In genomic region chr2:189658808-189659207, GRCh38 we compare ENCODE assay signal across 13 cellular contexts. TPM values are rescaled to one million over a fixed set of nuclear protein-coding genes. Genes with fewer than 3 reads are reported as not detected.
DNase-seq lines count a peak whose midpoint lies in the region; ATAC-seq lines count a peak whose summit lies in the region.
"Had no signal": no experiment of that assay in that cellular context is flagged by ENCODE, and none has a peak within 500 bp of the region (broad histone marks: within the 10 kb centered on the region; RNA-seq: fewer than 3 reads in every experiment).

No MANE protein-coding gene starts in this region.

- DNase-seq in activated naive CD4-positive, alpha-beta T cell treated with anti-CD3 and anti-CD28 coated beads for 36 hours, result no peak
- no peak for DNase-seq in activated naive CD4-positive, alpha-beta T cell treated with Interleukin-2 at 50 U/mL for 16 hours
- DNase-seq in NOMO-1 treated with dmso at 0.1 percent for 144 hours (lab: John Stamatoyannopoulos, UW; ENCODE audit: unreplicated experiment), result peak; percentile 27
- DNase-seq in central memory CD8-positive, alpha-beta T cell (ENCODE audit: low spot score in 2 of 2), result no peak
- no peak for DNase-seq in KBM-7
- DNase-seq in activated T-helper 1 cell treated with anti-CD3 and anti-CD28 coated beads, Interleukin-12 subunit alpha, Interleukin-12 subunit beta, Interleukin-2, Interleukin-4 antibody, amounts not matched to agents 30 ng/mL and 10 ng/mL and 1 ng/mL, durations not matched to agents 14 hours and 24 hours and 36 hours (ENCODE audit: low spot score), result no peak
- DNase-seq in activated gamma-delta T cell treated with Interleukin-2 at 50 U/mL for 16 hours, result no peak
- DNase-seq: midbrain, NCI-H1105 treated with DMSO at 0.1 percent for 48 hours, NCI-H526 treated with DMSO at 0.1 percent for 48 hours had no signal

- in situ Hi-C loops in KBM-7 (cut with MboI; ENCODE audit: low pct_unique_long_range_greater_than_20kb, low sequenced_read_pairs), result no loop called here

- H3K27me3 Mint-ChIP-seq in activated naive CD4-positive, alpha-beta T cell treated with anti-CD3 and anti-CD28 coated beads for 36 hours (ENCODE audit: low read depth), result no peaks in the 10 kb centered on the region
- H3K27me3 Mint-ChIP-seq in central memory CD8-positive, alpha-beta T cell, result no peaks in the 10 kb centered on the region
- no peaks in the 10 kb centered on the region for H3K27me3 Mint-ChIP-seq in stimulated activated memory B cell treated with anti-CD40 and anti-IgM and Interleukin-4, amounts not matched to agents 10 μg/mL and 1 μg/mL and 100 μg/mL, for 72 hours
- H3K27me3 Mint-ChIP-seq in activated T-helper 1 cell treated with anti-CD3 and anti-CD28 coated beads, Interleukin-12 subunit alpha, Interleukin-12 subunit beta, Interleukin-2, Interleukin-4 antibody, amounts not matched to agents 30 ng/mL and 10 ng/mL and 1 ng/mL, durations not matched to agents 14 hours and 24 hours and 36 hours (ENCODE audit: insufficient read depth), result no peaks in the 10 kb centered on the region
- H3K27me3 Mint-ChIP-seq: type B pancreatic cell had no signal

- CTCF ChIA-PET in activated naive CD4-positive, alpha-beta T cell treated with anti-CD3 and anti-CD28 coated beads for 36 hours (lab: Charles Lee), result interaction anchor here (0.5 to 7.7 kb wide), 18 partner anchors 8 to 748 kb away, joined by 3 to 87 read pairs (median 4); partner anchors contain the start of genes ANKAR, OSGEPL1 and SLC40A1

- H3K36me3 Mint-ChIP-seq in activated naive CD4-positive, alpha-beta T cell treated with anti-CD3 and anti-CD28 coated beads for 36 hours (ENCODE audit: low read depth), result peaks cover 1% of the 10 kb centered on the region
- H3K36me3 Mint-ChIP-seq in central memory CD8-positive, alpha-beta T cell (ENCODE audit: insufficient read depth), result peaks cover 6% of the 10 kb centered on the region
- H3K36me3 Mint-ChIP-seq in stimulated activated memory B cell treated with anti-CD40 and anti-IgM and Interleukin-4, amounts not matched to agents 10 μg/mL and 1 μg/mL and 100 μg/mL, for 72 hours, result no peaks in the 10 kb centered on the region
- H3K36me3 Mint-ChIP-seq in activated T-helper 1 cell treated with anti-CD3 and anti-CD28 coated beads, Interleukin-12 subunit alpha, Interleukin-12 subunit beta, Interleukin-2, Interleukin-4 antibody, amounts not matched to agents 30 ng/mL and 10 ng/mL and 1 ng/mL, durations not matched to agents 14 hours and 24 hours and 36 hours (ENCODE audit: low read depth), result peaks cover 4% of the 10 kb centered on the region

- H3K9me3 Mint-ChIP-seq in activated naive CD4-positive, alpha-beta T cell treated with anti-CD3 and anti-CD28 coated beads for 36 hours, result peaks cover 3% of the 10 kb centered on the region
- H3K9me3 Mint-ChIP-seq in central memory CD8-positive, alpha-beta T cell, result no peaks in the 10 kb centered on the region
- no peaks in the 10 kb centered on the region for H3K9me3 Mint-ChIP-seq in stimulated activated memory B cell treated with anti-CD40 and anti-IgM and Interleukin-4, amounts not matched to agents 10 μg/mL and 1 μg/mL and 100 μg/mL, for 72 hours
- H3K9me3 Mint-ChIP-seq in activated T-helper 1 cell treated with anti-CD3 and anti-CD28 coated beads, Interleukin-12 subunit alpha, Interleukin-12 subunit beta, Interleukin-2, Interleukin-4 antibody, amounts not matched to agents 30 ng/mL and 10 ng/mL and 1 ng/mL, durations not matched to agents 14 hours and 24 hours and 36 hours, result no peaks in the 10 kb centered on the region
- H3K9me3 Mint-ChIP-seq: type B pancreatic cell had no signal

- no peak for ATAC-seq in central memory CD8-positive, alpha-beta T cell (replicated peaks; ENCODE audit: extremely low read depth, poor library complexity, severe bottlenecking)
- no peak for ATAC-seq in stimulated activated memory B cell treated with anti-CD40 and anti-IgM and Interleukin-4, amounts not matched to agents 10 μg/mL and 1 μg/mL and 100 μg/mL, for 72 hours

- H3K4me3 Mint-ChIP-seq in activated naive CD4-positive, alpha-beta T cell treated with anti-CD3 and anti-CD28 coated beads for 36 hours, result no peak overlapping the region
- peak overlapping the region; percentile 66 for H3K4me3 Mint-ChIP-seq in central memory CD8-positive, alpha-beta T cell
- H3K4me3 Mint-ChIP-seq in stimulated activated memory B cell treated with anti-CD40 and anti-IgM and Interleukin-4, amounts not matched to agents 10 μg/mL and 1 μg/mL and 100 μg/mL, for 72 hours, result no peak overlapping the region
- H3K4me3 Mint-ChIP-seq in activated T-helper 1 cell treated with anti-CD3 and anti-CD28 coated beads, Interleukin-12 subunit alpha, Interleukin-12 subunit beta, Interleukin-2, Interleukin-4 antibody, amounts not matched to agents 30 ng/mL and 10 ng/mL and 1 ng/mL, durations not matched to agents 14 hours and 24 hours and 36 hours, result no peak overlapping the region
- H3K4me3 Mint-ChIP-seq: type B pancreatic cell had no signal

- intact Hi-C loops in activated naive CD4-positive, alpha-beta T cell treated with anti-CD3 and anti-CD28 coated beads for 36 hours (cut with micrococcal nuclease), result loop anchor here (1.0 to 10.0 kb wide), 5 partner anchors 18 to 1063 kb away; partner anchors contain the start of genes COL3A1 and SLC40A1
- intact Hi-C loops in activated T-helper 1 cell treated with anti-CD3 and anti-CD28 coated beads, Interleukin-12 subunit alpha, Interleukin-12 subunit beta, Interleukin-2, Interleukin-4 antibody, amounts not matched to agents 30 ng/mL and 10 ng/mL and 1 ng/mL, durations not matched to agents 14 hours and 24 hours and 36 hours (cut with micrococcal nuclease), result loop anchor here (1.0 kb wide), 1 partner anchor 18 kb away; no protein-coding TSS in a partner anchor

- H3K27ac Mint-ChIP-seq in activated naive CD4-positive, alpha-beta T cell treated with anti-CD3 and anti-CD28 coated beads for 36 hours, result peak overlapping the region; percentile 76
- peak overlapping the region; percentile 82 for H3K27ac Mint-ChIP-seq in central memory CD8-positive, alpha-beta T cell (ENCODE audit: low read depth)
- peak overlapping the region; percentile 62 for H3K27ac Mint-ChIP-seq in stimulated activated memory B cell treated with anti-CD40 and anti-IgM and Interleukin-4, amounts not matched to agents 10 μg/mL and 1 μg/mL and 100 μg/mL, for 72 hours
- H3K27ac Mint-ChIP-seq in activated T-helper 1 cell treated with anti-CD3 and anti-CD28 coated beads, Interleukin-12 subunit alpha, Interleukin-12 subunit beta, Interleukin-2, Interleukin-4 antibody, amounts not matched to agents 30 ng/mL and 10 ng/mL and 1 ng/mL, durations not matched to agents 14 hours and 24 hours and 36 hours, result no peak overlapping the region
- H3K27ac Mint-ChIP-seq: type B pancreatic cell had no signal

- H3K4me1 Mint-ChIP-seq in activated naive CD4-positive, alpha-beta T cell treated with anti-CD3 and anti-CD28 coated beads for 36 hours (ENCODE audit: low read depth), result peaks cover 39% of the 10 kb centered on the region
- H3K4me1 Mint-ChIP-seq in central memory CD8-positive, alpha-beta T cell, result peaks cover 45% of the 10 kb centered on the region
- peaks cover 35% of the 10 kb centered on the region for H3K4me1 Mint-ChIP-seq in stimulated activated memory B cell treated with anti-CD40 and anti-IgM and Interleukin-4, amounts not matched to agents 10 μg/mL and 1 μg/mL and 100 μg/mL, for 72 hours
- peaks cover 39% of the 10 kb centered on the region for H3K4me1 Mint-ChIP-seq in activated T-helper 1 cell treated with anti-CD3 and anti-CD28 coated beads, Interleukin-12 subunit alpha, Interleukin-12 subunit beta, Interleukin-2, Interleukin-4 antibody, amounts not matched to agents 30 ng/mL and 10 ng/mL and 1 ng/mL, durations not matched to agents 14 hours and 24 hours and 36 hours (ENCODE audit: low read depth)
- H3K4me1 Mint-ChIP-seq: brain had no signal

RNA-seq across cellular contexts. Expression of gene ASNSD1, which starts 2.5 kb away (rescaled TPM):
- 10 to 100 TPM; 35.4 to 38.2 TPM for total RNA-seq in activated naive CD4-positive, alpha-beta T cell treated with anti-CD3 and anti-CD28 coated beads for 36 hours
- 58.4 and 61.2 TPM in 2 replicates for total RNA-seq in activated T-helper 1 cell treated with anti-CD3 and anti-CD28 coated beads, Interleukin-12 subunit alpha, Interleukin-12 subunit beta, Interleukin-2, Interleukin-4 antibody, amounts not matched to agents 30 ng/mL and 10 ng/mL and 1 ng/mL, durations not matched to agents 14 hours and 24 hours and 36 hours

RNA-seq across cellular contexts. Expression of gene ANKAR, which starts 15.7 kb away (rescaled TPM):
- total RNA-seq in activated naive CD4-positive, alpha-beta T cell treated with anti-CD3 and anti-CD28 coated beads for 36 hours, result 1 to 10 TPM; 1.6 to 2.5 TPM
- total RNA-seq in activated T-helper 1 cell treated with anti-CD3 and anti-CD28 coated beads, Interleukin-12 subunit alpha, Interleukin-12 subunit beta, Interleukin-2, Interleukin-4 antibody, amounts not matched to agents 30 ng/mL and 10 ng/mL and 1 ng/mL, durations not matched to agents 14 hours and 24 hours and 36 hours, result 4.2 and 5.8 TPM in 2 replicates
